In the genomic region with DNA sequence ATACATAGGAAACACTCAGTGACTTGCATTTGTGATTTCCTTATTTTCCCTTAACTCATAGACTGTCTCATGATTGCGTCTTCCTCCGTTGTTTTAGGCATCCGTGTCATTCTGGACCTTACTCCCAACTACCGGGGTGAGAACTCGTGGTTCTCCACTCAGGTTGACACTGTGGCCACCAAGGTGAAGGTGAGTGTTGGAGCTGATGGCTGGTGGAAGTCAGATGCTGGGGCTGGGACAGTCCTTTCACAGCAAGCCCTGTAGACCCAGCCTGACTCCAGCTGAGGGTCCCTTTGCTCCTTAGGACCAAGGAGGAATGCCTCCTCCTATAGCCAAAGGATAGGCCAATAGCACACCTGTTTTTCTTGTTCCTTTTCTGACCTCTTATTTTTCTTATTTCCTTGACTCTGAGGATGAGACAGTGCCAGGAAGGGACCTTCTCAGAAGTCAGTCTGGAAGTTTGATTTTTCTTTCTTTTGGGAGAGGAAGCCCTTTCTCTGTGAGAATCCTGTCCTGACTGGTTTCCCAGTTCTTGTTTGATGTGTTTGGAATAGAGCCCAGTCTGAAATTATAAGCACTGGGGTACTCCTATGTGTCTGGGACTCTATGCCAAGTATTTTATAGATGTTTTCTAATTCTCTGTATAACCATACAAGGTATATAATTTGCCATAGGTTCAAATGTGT, we compare ENCODE assay signal across 8 cellular contexts. TPM values are rescaled to one million over a fixed set of nuclear protein-coding genes. Genes with fewer than 3 reads are reported as not detected.
A peak's percentile ranks its signal among the peaks of the same experiment; 100 is the strongest.
DNase-seq lines count a peak whose midpoint lies in the region; ATAC-seq, FAIRE-seq and TF ChIP-seq lines count a peak whose summit lies in the region.

No MANE protein-coding gene starts in this region.

- peak in 1 of 5 donors; percentile 33 for DNase-seq in CD8-positive, alpha-beta memory T cell
- DNase-seq in Peyer's patch (peak in 1 of 3 donors; percentile 53), epithelial cell of prostate (ENCODE audit: low read depth, low spot score) (no peak), pancreas (no peak), RPMI8226 (no peak), COR-L47 (lab: John Stamatoyannopoulos, UW) (no peak), NK-92 (lab: John Stamatoyannopoulos, UW; ENCODE audit: unreplicated experiment) (no peak)

- FAIRE-seq in pancreas (lab: Jason Lieb, UNC), result no peak

- peak overlapping the region; percentile 99 to 100 (median 100) for H3K4me3 Mint-ChIP-seq in CD8-positive, alpha-beta memory T cell

- H3K4me3 ChIP-seq in CD8-positive, alpha-beta memory T cell (ENCODE audit: low read length), result peak overlapping the region; percentile 99
- H3K4me3 ChIP-seq in Peyer's patch, result peak overlapping the region in 3 of 4 donors; percentile 80 to 97 (median 87)
- peak overlapping the region in 3 of 4 donors; percentile 80 to 92 (median 90) for H3K4me3 ChIP-seq in pancreas

- CTCF ChIA-PET in CD8-positive, alpha-beta memory T cell (lab: Charles Lee), result interaction anchor here (2.3 to 4.2 kb wide), 2 partner anchors 23 to 94 kb away, joined by 11 to 21 read pairs; no protein-coding TSS in a partner anchor

- peaks cover 51 to 57% (median 51%) of the 10 kb centered on the region in 3 donors for H3K4me1 Mint-ChIP-seq in CD8-positive, alpha-beta memory T cell

- peak in 1 of 2 donors; percentile 31 for TF ChIP-seq POLR2A in Peyer's patch (IDR thresholded peaks at IDR 0.05)

- H3K27ac Mint-ChIP-seq in CD8-positive, alpha-beta memory T cell, result peak overlapping the region; percentile 96 to 100 (median 99)

- no peaks in the 10 kb centered on the region for H3K27me3 Mint-ChIP-seq in CD8-positive, alpha-beta memory T cell

- intact Hi-C loops in pancreas (cut with DNase I), result no loop called here

- POLR2A ChIA-PET in CD8-positive, alpha-beta memory T cell (lab: Charles Lee), result interaction anchor here (0.6 to 2.6 kb wide), 5 partner anchors 43 to 935 kb away, joined by 3 to 48 read pairs (median 25); a partner anchor contains a TSS

- 43 to 45% methylated on average over 5 of the region's 5 CpGs for WGBS in pancreas, 2 donors

- peak overlapping the region; percentile 99 for H3K27ac ChIP-seq in CD8-positive, alpha-beta memory T cell (ENCODE audit: low read depth, low read length)
- H3K27ac ChIP-seq in Peyer's patch (peak overlapping the region; percentile 5 to 99 (median 97)), epithelial cell of prostate (peak overlapping the region; percentile 99), pancreas (peak overlapping the region in 2 of 4 donors; percentile 99)

- H3K27me3 ChIP-seq in CD8-positive, alpha-beta memory T cell (ENCODE audit: insufficient read depth, low read length, poor library complexity, severe bottlenecking), result no peaks in the 10 kb centered on the region
- H3K27me3 ChIP-seq in Peyer's patch, result no peaks in the 10 kb centered on the region
- H3K27me3 ChIP-seq in pancreas, result no peaks in the 10 kb centered on the region

- H3K36me3 ChIP-seq in CD8-positive, alpha-beta memory T cell (ENCODE audit: insufficient read depth, low read length), result peaks cover 59% of the 10 kb centered on the region
- peaks cover 0 to 54% (median 0%) of the 10 kb centered on the region in 3 donors for H3K36me3 ChIP-seq in Peyer's patch
- peaks cover 3 to 56% (median 43%) of the 10 kb centered on the region in 3 donors for H3K36me3 ChIP-seq in pancreas

- no peak for TF ChIP-seq CTCF in Peyer's patch (IDR thresholded peaks at IDR 0.05)
- TF ChIP-seq CTCF in pancreas (IDR thresholded peaks at IDR 0.05), result no peak

- peaks cover 39% of the 10 kb centered on the region for H3K4me1 ChIP-seq in CD8-positive, alpha-beta memory T cell (ENCODE audit: insufficient read depth, low read length)
- H3K4me1 ChIP-seq in Peyer's patch (peaks cover 0 to 61% (median 15%) of the 10 kb centered on the region in 4 donors), pancreas (peaks cover 31 to 39% (median 37%) of the 10 kb centered on the region in 3 donors)

- no peaks in the 10 kb centered on the region for H3K9me3 ChIP-seq in CD8-positive, alpha-beta memory T cell (ENCODE audit: low read length)
- H3K9me3 ChIP-seq in Peyer's patch (no peaks in the 10 kb centered on the region), pancreas (no peaks in the 10 kb centered on the region)

- no peak for ATAC-seq in pancreas
- ATAC-seq in HG02840 (IDR thresholded peaks at IDR 0.05; ENCODE audit: low FRiP score, unreplicated experiment), result no peak

- H3K36me3 Mint-ChIP-seq in CD8-positive, alpha-beta memory T cell, result peaks cover 18 to 76% (median 21%) of the 10 kb centered on the region in 3 donors

- no peaks in the 10 kb centered on the region for H3K9me3 Mint-ChIP-seq in CD8-positive, alpha-beta memory T cell

RNA-seq across cellular contexts. Expression of a gene that starts 2.3 kb away (rescaled TPM):
- total RNA-seq in CD8-positive, alpha-beta memory T cell, result 100 to 1,000 TPM; 426 to 430 TPM
- polyA plus RNA-seq in CD8-positive, alpha-beta memory T cell, result 180 TPM
- total RNA-seq in Peyer's patch (100 to 1,000 TPM in 3 of 4 donors, 10 to 100 TPM in 1; 64.4 to 253 (median 207) TPM), pancreas (100 to 1,000 TPM in 1 of 6 donors, 10 to 100 TPM in 5; 68.8 to 331 (median 75.1) TPM)
- 100 to 1,000 TPM in 1 of 2 donors, 10 to 100 TPM in 1; 66.9 to 116 TPM for polyA plus RNA-seq in pancreas

RNA-seq across cellular contexts. Expression of a gene that starts 38.2 kb away (rescaled TPM):
- not detected for total RNA-seq in CD8-positive, alpha-beta memory T cell
- not detected for polyA plus RNA-seq in CD8-positive, alpha-beta memory T cell
- total RNA-seq in Peyer's patch, result under 1 TPM in 2 of 4 donors, not detected in 2; 0.54 to 0.76 TPM
- under 1 TPM in 5 of 6 donors, not detected in 1; 0.06 to 0.15 (median 0.09) TPM for total RNA-seq in pancreas
- polyA plus RNA-seq in pancreas, result under 1 TPM; 0.14 to 0.19 TPM

RNA-seq across cellular contexts. Expression of a gene that starts 43.6 kb away (rescaled TPM):
- 100 to 1,000 TPM; 124 to 131 TPM for total RNA-seq in CD8-positive, alpha-beta memory T cell
- polyA plus RNA-seq in CD8-positive, alpha-beta memory T cell, result 42.4 TPM
- total RNA-seq in Peyer's patch (10 to 100 TPM; 17.7 to 78.4 (median 28.6) TPM), pancreas (10 to 100 TPM; 18.4 to 35.1 (median 27.1) TPM)
- polyA plus RNA-seq in pancreas, result 10 to 100 TPM; 47.6 to 59.5 TPM

RNA-seq across cellular contexts. Expression of a gene that starts 50.3 kb away (rescaled TPM):
- under 1 TPM in 1 of 2 experiments, not detected in 1; 0.50 TPM for total RNA-seq in CD8-positive, alpha-beta memory T cell
- polyA plus RNA-seq in CD8-positive, alpha-beta memory T cell, result 0.66 TPM
- total RNA-seq in Peyer's patch, result not detected
- not detected for total RNA-seq in pancreas
- polyA plus RNA-seq in pancreas, result under 1 TPM in 1 of 2 donors, not detected in 1; 0.65 TPM

RNA-seq across cellular contexts. Expression of a gene that starts 51.1 kb away (rescaled TPM):
- 10 to 100 TPM; 34.7 to 35.3 TPM for total RNA-seq in CD8-positive, alpha-beta memory T cell
- 37.2 TPM for polyA plus RNA-seq in CD8-positive, alpha-beta memory T cell
- total RNA-seq in Peyer's patch, result 10 to 100 TPM; 27.1 to 56.1 (median 38.4) TPM
- 10 to 100 TPM; 22.8 to 31.2 (median 26.9) TPM for total RNA-seq in pancreas
- 10 to 100 TPM; 18.6 to 27.9 TPM for polyA plus RNA-seq in pancreas
